ENCODE assay signal across 32 cellular contexts in the genomic region with DNA sequence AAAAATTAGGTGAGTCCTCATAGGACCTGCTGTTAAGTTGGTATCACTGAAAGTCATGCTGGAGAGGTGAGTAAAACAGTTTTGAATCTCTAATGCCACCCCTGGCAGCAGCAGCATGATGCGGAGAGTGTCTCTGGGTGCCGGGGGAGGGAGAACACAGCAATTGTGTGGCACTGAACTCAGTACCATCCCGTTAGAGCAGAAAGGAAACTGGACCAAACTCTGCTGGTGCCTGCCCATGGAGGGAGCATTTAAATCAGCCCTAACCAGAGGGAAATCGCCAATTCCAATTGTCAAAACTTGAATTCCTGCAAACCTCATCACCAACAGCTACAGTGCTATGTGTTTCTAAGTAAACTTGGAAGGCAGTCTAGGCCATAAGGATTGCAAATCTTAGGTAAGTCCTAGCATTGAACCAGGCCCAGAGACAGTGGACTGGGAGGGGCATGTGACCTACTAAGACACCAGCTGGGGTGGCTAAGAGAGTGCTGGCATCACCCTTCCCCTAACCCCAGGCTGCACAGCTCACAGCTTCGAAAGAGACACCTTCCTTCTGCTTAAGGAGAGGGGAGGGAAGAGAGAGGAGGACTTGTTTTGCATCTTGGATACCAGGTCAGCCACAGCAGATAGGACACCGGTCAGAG. TPM values are rescaled to one million over a fixed set of nuclear protein-coding genes. Genes with fewer than 3 reads are reported as not detected.
A peak's percentile ranks its signal among the peaks of the same experiment; 100 is the strongest.
DNase-seq lines count a peak whose midpoint lies in the region; ATAC-seq, FAIRE-seq and TF ChIP-seq lines count a peak whose summit lies in the region.
"Had no signal": no experiment of that assay in that cellular context is flagged by ENCODE, and none has a peak within 500 bp of the region (broad histone marks: within the 10 kb centered on the region; RNA-seq: fewer than 3 reads in every experiment).

No MANE protein-coding gene starts in this region.

- no peak for DNase-seq in T-helper 2 cell treated with Interferon-gamma antibody and Interleukin-4, amounts not matched to agents 5 μg/mL and 100 μg/mL, for 36 hours (ENCODE audit: low spot score)
- DNase-seq in T-helper 2 cell (no peak), GM12891 (ENCODE audit: insufficient read length, low spot score) (no peak), KG1 (lab: John Stamatoyannopoulos, UW) (no peak), erythroblast (lab: John Stamatoyannopoulos, UW) (no peak), heart left ventricle (no peak)
- DNase-seq in activated CD8-positive, alpha-beta T cell treated with anti-CD3 and anti-CD28 coated beads, Interleukin-2, amount 10 ng/mL, durations not matched to agents 7 days and 5 days, result no peak
- no peak for DNase-seq in naive thymus-derived CD8-positive, alpha-beta T cell
- DNase-seq: activated CD4-positive, alpha-beta T cell treated with anti-CD3 and anti-CD28 coated beads for 4 hours; activated CD8-positive, alpha-beta memory T cell treated with anti-CD3 and anti-CD28 coated beads, Interleukin-2, amount 50 U/mL, for 48 hours; amniotic stem cell; CD4-positive, alpha-beta memory T cell; esophagus squamous epithelium; H9; hypothalamus; left lung; NCI-H1092; NCI-H1930; NCI-H2227 treated with DMSO at 0.1 percent for 48 hours; NCI-H69; right lobe of liver; SJCRH30; stimulated activated CD4-positive, alpha-beta T cell treated with anti-CD3 and anti-CD28 coated beads, Interleukin-12 subunit alpha, Interleukin-12 subunit beta, amount 100 ng/mL, for 4 hours; stimulated activated CD4-positive, alpha-beta T cell treated with anti-CD3 and anti-CD28 coated beads, Interleukin-4, amount 100 ng/mL, for 4 hours; T-helper 1 cell had no signal

- peaks cover 72% of the 10 kb centered on the region for H3K36me3 Mint-ChIP-seq in T-helper 2 cell treated with Interferon-gamma antibody and Interleukin-4, amounts not matched to agents 5 μg/mL and 100 μg/mL, for 36 hours (ENCODE audit: low read depth)
- peaks cover 73% of the 10 kb centered on the region for H3K36me3 Mint-ChIP-seq in activated CD8-positive, alpha-beta T cell treated with anti-CD3 and anti-CD28 coated beads, Interleukin-2, amount 10 ng/mL, durations not matched to agents 7 days and 5 days (ENCODE audit: low read depth)
- H3K36me3 Mint-ChIP-seq in naive thymus-derived CD8-positive, alpha-beta T cell, result peaks cover 20 to 52% (median 39%) of the 10 kb centered on the region in 3 donors
- H3K36me3 Mint-ChIP-seq: type B pancreatic cell had no signal

- no peak overlapping the region for H3K4me3 ChIP-seq in heart left ventricle
- H3K4me3 ChIP-seq: esophagus squamous epithelium, left lung, right lobe of liver, SJCRH30 had no signal

- no peak overlapping the region for H3K4me3 Mint-ChIP-seq in T-helper 2 cell treated with Interferon-gamma antibody and Interleukin-4, amounts not matched to agents 5 μg/mL and 100 μg/mL, for 36 hours
- no peak overlapping the region for H3K4me3 Mint-ChIP-seq in activated CD8-positive, alpha-beta T cell treated with anti-CD3 and anti-CD28 coated beads, Interleukin-2, amount 10 ng/mL, durations not matched to agents 7 days and 5 days
- peak overlapping the region in 1 of 10 donors; percentile 61 for H3K4me3 Mint-ChIP-seq in naive thymus-derived CD8-positive, alpha-beta T cell
- H3K4me3 Mint-ChIP-seq: H9, nephron, type B pancreatic cell had no signal

- no peak for ATAC-seq in activated CD8-positive, alpha-beta T cell treated with anti-CD3 and anti-CD28 coated beads, Interleukin-2, amount 10 ng/mL, durations not matched to agents 7 days and 5 days
- ATAC-seq in naive thymus-derived CD8-positive, alpha-beta T cell, result peak in 1 of 2 donors; percentile 13
- no peak for ATAC-seq in heart left ventricle
- ATAC-seq: left lung, right lobe of liver had no signal

- H3K4me1 ChIP-seq in heart left ventricle, result no peaks in the 10 kb centered on the region
- H3K4me1 ChIP-seq: esophagus squamous epithelium, left lung, parathyroid adenoma, right lobe of liver, SJCRH30 had no signal

- 71 to 76% (median 74%) methylated on average over 5 to 6 of the region's 6 CpGs for WGBS in heart left ventricle, 4 donors

- no peak for TF ChIP-seq CTCF in heart left ventricle (IDR thresholded peaks at IDR 0.05)

- no peak overlapping the region for H3K27ac ChIP-seq in heart left ventricle
- H3K27ac ChIP-seq: 22Rv1, esophagus squamous epithelium, HL-60, left lung, parathyroid adenoma, right lobe of liver, SJCRH30 had no signal

- H3K4me1 Mint-ChIP-seq in T-helper 2 cell treated with Interferon-gamma antibody and Interleukin-4, amounts not matched to agents 5 μg/mL and 100 μg/mL, for 36 hours (ENCODE audit: low read depth), result peaks cover 19% of the 10 kb centered on the region
- peaks cover 15% of the 10 kb centered on the region for H3K4me1 Mint-ChIP-seq in activated CD8-positive, alpha-beta T cell treated with anti-CD3 and anti-CD28 coated beads, Interleukin-2, amount 10 ng/mL, durations not matched to agents 7 days and 5 days (ENCODE audit: low read depth)
- H3K4me1 Mint-ChIP-seq in naive thymus-derived CD8-positive, alpha-beta T cell, result peaks cover 16 to 50% (median 33%) of the 10 kb centered on the region in 4 donors
- H3K4me1 Mint-ChIP-seq: H9, nephron had no signal

- H3K36me3 ChIP-seq in heart left ventricle, result peaks cover 0 to 30% (median 0%) of the 10 kb centered on the region in 9 donors
- H3K36me3 ChIP-seq: esophagus squamous epithelium, right lobe of liver, SJCRH30 had no signal

- CTCF ChIA-PET in activated CD8-positive, alpha-beta T cell treated with anti-CD3 and anti-CD28 coated beads, Interleukin-2, amount 10 ng/mL, durations not matched to agents 7 days and 5 days (lab: Charles Lee), result interaction anchor here (0.6 to 1.3 kb wide), 2 partner anchors 11 to 90 kb away, joined by 3 to 5 read pairs; no protein-coding TSS in a partner anchor

- POLR2A ChIA-PET in activated CD8-positive, alpha-beta T cell treated with anti-CD3 and anti-CD28 coated beads, Interleukin-2, amount 10 ng/mL, durations not matched to agents 7 days and 5 days (lab: Charles Lee), result interaction anchor here (0.8 to 1.4 kb wide), 2 partner anchors 14 to 28 kb away, joined by 3 to 5 read pairs; no protein-coding TSS in a partner anchor
- POLR2A ChIA-PET in naive thymus-derived CD8-positive, alpha-beta T cell (lab: Charles Lee), result interaction anchor here (1.0 to 3.6 kb wide), 4 partner anchors 9 to 32 kb away, joined by 3 to 16 read pairs (median 4); no protein-coding TSS in a partner anchor

- H3K27me3 ChIP-seq in heart left ventricle, result peaks cover 0 to 4% (median 0%) of the 10 kb centered on the region in 9 donors
- H3K27me3 ChIP-seq: esophagus squamous epithelium, left lung, right lobe of liver, SJCRH30 had no signal

- H3K9me3 Mint-ChIP-seq in T-helper 2 cell treated with Interferon-gamma antibody and Interleukin-4, amounts not matched to agents 5 μg/mL and 100 μg/mL, for 36 hours, result peaks cover 24% of the 10 kb centered on the region
- peaks cover 10% of the 10 kb centered on the region for H3K9me3 Mint-ChIP-seq in activated CD8-positive, alpha-beta T cell treated with anti-CD3 and anti-CD28 coated beads, Interleukin-2, amount 10 ng/mL, durations not matched to agents 7 days and 5 days (ENCODE audit: insufficient read depth)
- peaks cover 0 to 38% (median 24%) of the 10 kb centered on the region in 9 donors for H3K9me3 Mint-ChIP-seq in naive thymus-derived CD8-positive, alpha-beta T cell
- H3K9me3 Mint-ChIP-seq: nephron, type B pancreatic cell had no signal

- no peak for FAIRE-seq in GM12891 (lab: Jason Lieb, UNC)
- FAIRE-seq: frontal cortex had no signal

- no peaks in the 10 kb centered on the region for H3K27me3 Mint-ChIP-seq in T-helper 2 cell treated with Interferon-gamma antibody and Interleukin-4, amounts not matched to agents 5 μg/mL and 100 μg/mL, for 36 hours (ENCODE audit: low read depth)
- no peaks in the 10 kb centered on the region for H3K27me3 Mint-ChIP-seq in activated CD8-positive, alpha-beta T cell treated with anti-CD3 and anti-CD28 coated beads, Interleukin-2, amount 10 ng/mL, durations not matched to agents 7 days and 5 days (ENCODE audit: low read depth)
- H3K27me3 Mint-ChIP-seq in naive thymus-derived CD8-positive, alpha-beta T cell, result no peaks in the 10 kb centered on the region
- H3K27me3 Mint-ChIP-seq: CD4-positive, alpha-beta memory T cell; type B pancreatic cell had no signal

- H3K9me3 ChIP-seq in heart left ventricle, result no peaks in the 10 kb centered on the region
- H3K9me3 ChIP-seq: esophagus squamous epithelium, left lung, right lobe of liver, SJCRH30 had no signal

- intact Hi-C loops in heart left ventricle (cut with DNase I), result no loop called here

- peak overlapping the region; percentile 64 for H3K27ac Mint-ChIP-seq in T-helper 2 cell treated with Interferon-gamma antibody and Interleukin-4, amounts not matched to agents 5 μg/mL and 100 μg/mL, for 36 hours
- peak overlapping the region; percentile 66 for H3K27ac Mint-ChIP-seq in activated CD8-positive, alpha-beta T cell treated with anti-CD3 and anti-CD28 coated beads, Interleukin-2, amount 10 ng/mL, durations not matched to agents 7 days and 5 days
- peak overlapping the region; percentile 44 to 89 (median 64) for H3K27ac Mint-ChIP-seq in naive thymus-derived CD8-positive, alpha-beta T cell
- H3K27ac Mint-ChIP-seq: activated T-helper 2 cell treated with anti-CD3 and anti-CD28 coated beads, Interferon-gamma antibody, Interleukin-2, Interleukin-4, amounts not matched to agents 10 μg/mL and 5 μg/mL and 100 μg/mL, durations not matched to agents 14 hours and 24 hours and 36 hours; H9; nephron; type B pancreatic cell had no signal

- TF ChIP-seq POLR2A in GM12891 (IDR thresholded peaks at IDR 0.05; ENCODE audit: low read depth, low read length), result peak; percentile 55; the same call in 1 of the 2 replicates
- TF ChIP-seq POLR2A in erythroblast (IDR thresholded peaks at IDR 0.05; ENCODE audit: low read length), result no peak
- TF ChIP-seq POLR2A in heart left ventricle (IDR thresholded peaks at IDR 0.05), result no peak

TF ChIP-seq in GM12891, 5 proteins besides CTCF, POLR2A, EP300 and RAD21:
- peak; percentile 64 for TF ChIP-seq POLR2AphosphoS5 (IDR thresholded peaks at IDR 0.05; ENCODE audit: low read depth, low read length)
- TF ChIP-seq POU2F2 (IDR thresholded peaks at IDR 0.05; ENCODE audit: low read depth, low read length), result no peak
TF ChIP-seq in GM12891: peak in this region for 1.

RNA-seq across cellular contexts. Expression of gene CD53, which starts 30.0 kb away (rescaled TPM):
- 334 TPM for polyA plus RNA-seq in GM12891 (2012; ENCODE audit: low read depth, missing spikeins)
- 100 to 1,000 TPM; 392 to 404 TPM for total RNA-seq in activated CD8-positive, alpha-beta T cell treated with anti-CD3 and anti-CD28 coated beads, Interleukin-2, amount 10 ng/mL, durations not matched to agents 7 days and 5 days
- total RNA-seq in naive thymus-derived CD8-positive, alpha-beta T cell, result 100 to 1,000 TPM; 295 to 313 TPM
- 100 to 1,000 TPM; 619 to 909 (median 820) TPM for polyA plus RNA-seq in naive thymus-derived CD8-positive, alpha-beta T cell
- total RNA-seq in heart left ventricle, result 100 to 1,000 TPM in 1 of 9 donors, 10 to 100 TPM in 2, 1 to 10 TPM in 6; 4.4 to 101 (median 8.0) TPM
- polyA plus RNA-seq in heart left ventricle, result 10 to 100 TPM in 1 of 2 donors, 1 to 10 TPM in 1; 3.7 to 12.1 TPM
